In the genomic region with DNA sequence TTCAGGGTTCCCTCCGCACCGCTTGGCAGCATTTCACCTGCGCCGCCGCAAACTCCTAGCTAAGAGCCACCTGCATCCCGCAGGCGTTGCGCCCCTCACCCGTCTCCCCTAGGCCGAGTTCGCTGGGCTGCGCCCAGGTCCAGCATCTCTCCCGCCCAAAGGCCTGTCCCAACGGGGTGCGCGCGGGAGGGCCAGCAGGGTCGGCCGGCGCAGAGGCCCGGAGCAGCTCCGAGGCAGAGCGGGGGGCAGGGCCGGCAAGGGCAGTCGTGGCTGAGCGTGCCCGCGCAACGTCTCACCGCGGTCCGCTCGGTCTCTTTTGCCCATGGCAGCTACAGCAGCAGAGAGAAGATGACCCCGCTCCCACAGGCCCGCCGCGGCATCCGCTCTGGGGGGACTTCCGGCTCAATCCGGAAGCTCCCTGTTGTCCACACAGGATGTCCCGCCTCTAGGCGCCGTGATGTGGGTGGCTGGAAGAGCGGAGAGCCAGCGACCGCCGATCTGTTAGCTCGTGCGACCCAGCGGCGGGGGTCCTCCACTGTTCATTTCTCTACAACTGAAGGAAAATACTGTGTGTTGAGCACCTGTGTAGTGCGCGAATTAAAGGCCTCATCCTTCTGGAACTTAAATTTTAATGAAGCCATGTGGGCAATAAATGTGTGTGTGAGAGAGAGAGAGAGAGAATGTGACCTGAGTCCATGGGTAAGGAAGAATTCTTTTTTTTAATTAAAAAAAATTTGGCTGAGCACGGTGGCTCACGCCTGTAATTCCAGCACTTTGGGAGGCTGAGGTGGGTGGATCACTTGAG, we compare ENCODE assay signal across 8 cellular contexts. TPM values are rescaled to one million over a fixed set of nuclear protein-coding genes. Genes with fewer than 3 reads are reported as not detected.
DNase-seq lines count a peak whose midpoint lies in the region; ATAC-seq and TF ChIP-seq lines count a peak whose summit lies in the region.

A gene (minus strand): TSS at position 387 of the 805 bp plus-strand sequence. CDS start 63 bp downstream, at position 324.

- no peak for TF ChIP-seq RAD21 in Ishikawa (IDR thresholded peaks at IDR 0.05; ENCODE audit: low read depth)

- peak within 1 kb of the TSS; percentile 83 for H3K27ac ChIP-seq in fibroblast of lung (ENCODE audit: insufficient read depth, low read length)
- peak within 1 kb of the TSS; percentile 86 for H3K27ac ChIP-seq in naive thymus-derived CD4-positive, alpha-beta T cell (ENCODE audit: low read depth, low read length)

- peak within 1 kb of the TSS; percentile 88 for H2AFZ ChIP-seq in fibroblast of lung (ENCODE audit: low read length)

- no peak for TF ChIP-seq CTCF in fibroblast of lung (conservative IDR thresholded peaks at IDR 0.05 in 1 of 2, IDR thresholded peaks at IDR 0.05 in 1 of 2; ENCODE audit: low read depth in 1 of 2, low read length in 2 of 2)

- H3K4me3 ChIP-seq in fibroblast of lung (replicated peaks in 1 of 4; ENCODE audit: control extremely low read depth in 1 of 4, insufficient read depth in 1 of 4, low read depth in 3 of 4, low read length in 4 of 4) = peak within 1 kb of the TSS; percentile 74 to 98 (median 96)
- peak within 1 kb of the TSS; percentile 87 for H3K4me3 ChIP-seq in naive thymus-derived CD4-positive, alpha-beta T cell (ENCODE audit: low read length)

- no peaks in the 10 kb centered on the region for H4K20me1 ChIP-seq in fibroblast of lung (ENCODE audit: control insufficient read depth, extremely low read depth, insufficient read depth, low read length)

- peaks cover 9% of the 10 kb centered on the region for H3K79me2 ChIP-seq in fibroblast of lung (ENCODE audit: control insufficient read depth, insufficient read depth, low read length)

- intact Hi-C loops in activated T-helper 1 cell treated with anti-CD3 and anti-CD28 coated beads, Interleukin-12 subunit alpha, Interleukin-12 subunit beta, Interleukin-2, Interleukin-4 antibody, amounts not matched to agents 30 ng/mL and 10 ng/mL and 1 ng/mL, durations not matched to agents 14 hours and 24 hours and 36 hours (cut with micrococcal nuclease) = loop anchor here (1.0 to 5.0 kb wide), 5 partner anchors 67 to 734 kb away; a partner anchor contains a TSS
- intact Hi-C loops in naive thymus-derived CD4-positive, alpha-beta T cell (cut with micrococcal nuclease) = loop anchor here (1.0 to 10.0 kb wide), 10 partner anchors 91 to 798 kb away; a partner anchor contains a TSS

- H3K9me3 ChIP-seq in fibroblast of lung (ENCODE audit: control insufficient read depth, insufficient read depth, low read depth, low read length) = no peaks in the 10 kb centered on the region
- no peaks in the 10 kb centered on the region for H3K9me3 ChIP-seq in naive thymus-derived CD4-positive, alpha-beta T cell (ENCODE audit: control insufficient read depth in 2 of 3, low read length in 3 of 3)

- H3K4me1 ChIP-seq in fibroblast of lung (ENCODE audit: control insufficient read depth, extremely low read depth, insufficient read depth, low read length) = no peaks in the 10 kb centered on the region
- H3K4me1 ChIP-seq in naive thymus-derived CD4-positive, alpha-beta T cell (ENCODE audit: control insufficient read depth in 2 of 2, insufficient read depth in 2 of 2, low read length in 2 of 2) = peaks cover 8 to 12% of the 10 kb centered on the region in 2 donors

- H3K36me3 ChIP-seq in fibroblast of lung (ENCODE audit: control insufficient read depth, insufficient read depth, low read length) = peaks cover 11% of the 10 kb centered on the region
- peaks cover 0 to 42% (median 15%) of the 10 kb centered on the region in 3 experiments for H3K36me3 ChIP-seq in naive thymus-derived CD4-positive, alpha-beta T cell (ENCODE audit: control insufficient read depth in 2 of 3, insufficient read depth in 3 of 3, low read length in 3 of 3)

- H3K9me3 Mint-ChIP-seq in activated T-helper 1 cell treated with anti-CD3 and anti-CD28 coated beads, Interleukin-12 subunit alpha, Interleukin-12 subunit beta, Interleukin-2, Interleukin-4 antibody, amounts not matched to agents 30 ng/mL and 10 ng/mL and 1 ng/mL, durations not matched to agents 14 hours and 24 hours and 36 hours = no peaks in the 10 kb centered on the region
- H3K9me3 Mint-ChIP-seq in naive thymus-derived CD4-positive, alpha-beta T cell = peaks cover 0 to 1% (median 0%) of the 10 kb centered on the region in 11 donors
- no peaks in the 10 kb centered on the region for H3K9me3 Mint-ChIP-seq in stimulated activated memory B cell treated with anti-CD40 and anti-IgM and Interleukin-4, amounts not matched to agents 10 μg/mL and 1 μg/mL and 100 μg/mL, for 72 hours

- H3K9ac ChIP-seq in fibroblast of lung (ENCODE audit: insufficient read depth, low read length) = peak within 1 kb of the TSS; percentile 87

- CTCF ChIA-PET in naive thymus-derived CD4-positive, alpha-beta T cell (lab: Charles Lee) = interaction anchor here (1.4 kb wide), 1 partner anchor 94 kb away, joined by 3 read pairs; no protein-coding TSS in a partner anchor

- peak within 1 kb of the TSS; percentile 99 for H3K4me3 Mint-ChIP-seq in activated T-helper 1 cell treated with anti-CD3 and anti-CD28 coated beads, Interleukin-12 subunit alpha, Interleukin-12 subunit beta, Interleukin-2, Interleukin-4 antibody, amounts not matched to agents 30 ng/mL and 10 ng/mL and 1 ng/mL, durations not matched to agents 14 hours and 24 hours and 36 hours
- peak within 1 kb of the TSS; percentile 92 to 99 (median 98) for H3K4me3 Mint-ChIP-seq in naive thymus-derived CD4-positive, alpha-beta T cell
- H3K4me3 Mint-ChIP-seq in stimulated activated memory B cell treated with anti-CD40 and anti-IgM and Interleukin-4, amounts not matched to agents 10 μg/mL and 1 μg/mL and 100 μg/mL, for 72 hours = peak within 1 kb of the TSS; percentile 100

- peak; percentile 80 for DNase-seq in DMS79 (lab: John Stamatoyannopoulos, UW)
- DNase-seq in RPMI7951 (ENCODE audit: low read depth) = peak; percentile 86
- peak; percentile 76 for DNase-seq in activated T-helper 1 cell treated with anti-CD3 and anti-CD28 coated beads, Interleukin-12 subunit alpha, Interleukin-12 subunit beta, Interleukin-2, Interleukin-4 antibody, amounts not matched to agents 30 ng/mL and 10 ng/mL and 1 ng/mL, durations not matched to agents 14 hours and 24 hours and 36 hours (ENCODE audit: low spot score)
- DNase-seq in fibroblast of lung (ENCODE audit: low read depth in 2 of 2) = peak; percentile 81 to 82
- DNase-seq in naive thymus-derived CD4-positive, alpha-beta T cell = peak; percentile 54 to 81 (median 72)

- H3K4me1 Mint-ChIP-seq in activated T-helper 1 cell treated with anti-CD3 and anti-CD28 coated beads, Interleukin-12 subunit alpha, Interleukin-12 subunit beta, Interleukin-2, Interleukin-4 antibody, amounts not matched to agents 30 ng/mL and 10 ng/mL and 1 ng/mL, durations not matched to agents 14 hours and 24 hours and 36 hours (ENCODE audit: low read depth) = peaks cover 23% of the 10 kb centered on the region
- peaks cover 18 to 49% (median 37%) of the 10 kb centered on the region in 7 donors for H3K4me1 Mint-ChIP-seq in naive thymus-derived CD4-positive, alpha-beta T cell
- H3K4me1 Mint-ChIP-seq in stimulated activated memory B cell treated with anti-CD40 and anti-IgM and Interleukin-4, amounts not matched to agents 10 μg/mL and 1 μg/mL and 100 μg/mL, for 72 hours = peaks cover 33% of the 10 kb centered on the region

- H3K27me3 ChIP-seq in fibroblast of lung (ENCODE audit: control insufficient read depth, insufficient read depth, low read length) = no peaks in the 10 kb centered on the region
- no peaks in the 10 kb centered on the region for H3K27me3 ChIP-seq in naive thymus-derived CD4-positive, alpha-beta T cell (ENCODE audit: control insufficient read depth in 2 of 2, insufficient read depth in 2 of 2, low read length in 2 of 2)

- no peaks in the 10 kb centered on the region for H3K27me3 Mint-ChIP-seq in activated T-helper 1 cell treated with anti-CD3 and anti-CD28 coated beads, Interleukin-12 subunit alpha, Interleukin-12 subunit beta, Interleukin-2, Interleukin-4 antibody, amounts not matched to agents 30 ng/mL and 10 ng/mL and 1 ng/mL, durations not matched to agents 14 hours and 24 hours and 36 hours (ENCODE audit: insufficient read depth)
- no peaks in the 10 kb centered on the region for H3K27me3 Mint-ChIP-seq in naive thymus-derived CD4-positive, alpha-beta T cell
- H3K27me3 Mint-ChIP-seq in stimulated activated memory B cell treated with anti-CD40 and anti-IgM and Interleukin-4, amounts not matched to agents 10 μg/mL and 1 μg/mL and 100 μg/mL, for 72 hours = no peaks in the 10 kb centered on the region

- peaks cover 27% of the 10 kb centered on the region for H3K36me3 Mint-ChIP-seq in activated T-helper 1 cell treated with anti-CD3 and anti-CD28 coated beads, Interleukin-12 subunit alpha, Interleukin-12 subunit beta, Interleukin-2, Interleukin-4 antibody, amounts not matched to agents 30 ng/mL and 10 ng/mL and 1 ng/mL, durations not matched to agents 14 hours and 24 hours and 36 hours (ENCODE audit: low read depth)
- peaks cover 5 to 27% (median 12%) of the 10 kb centered on the region in 5 donors for H3K36me3 Mint-ChIP-seq in naive thymus-derived CD4-positive, alpha-beta T cell
- H3K36me3 Mint-ChIP-seq in stimulated activated memory B cell treated with anti-CD40 and anti-IgM and Interleukin-4, amounts not matched to agents 10 μg/mL and 1 μg/mL and 100 μg/mL, for 72 hours = peaks cover 27% of the 10 kb centered on the region

- TF ChIP-seq EP300 in Ishikawa (IDR thresholded peaks at IDR 0.05; ENCODE audit: borderline replicate concordance) = no peak

- H3K27ac Mint-ChIP-seq in activated T-helper 1 cell treated with anti-CD3 and anti-CD28 coated beads, Interleukin-12 subunit alpha, Interleukin-12 subunit beta, Interleukin-2, Interleukin-4 antibody, amounts not matched to agents 30 ng/mL and 10 ng/mL and 1 ng/mL, durations not matched to agents 14 hours and 24 hours and 36 hours = peak within 1 kb of the TSS; percentile 98
- peak within 1 kb of the TSS; percentile 77 to 97 (median 95) for H3K27ac Mint-ChIP-seq in naive thymus-derived CD4-positive, alpha-beta T cell
- peak within 1 kb of the TSS; percentile 99 for H3K27ac Mint-ChIP-seq in stimulated activated memory B cell treated with anti-CD40 and anti-IgM and Interleukin-4, amounts not matched to agents 10 μg/mL and 1 μg/mL and 100 μg/mL, for 72 hours

- POLR2A ChIA-PET in naive thymus-derived CD4-positive, alpha-beta T cell (lab: Charles Lee) = interaction anchor here (0.9 to 1.6 kb wide), 12 partner anchors 8 to 797 kb away, joined by 3 to 6 read pairs (median 3); a partner anchor contains a TSS

- H3K4me2 ChIP-seq in fibroblast of lung (ENCODE audit: extremely low read depth, insufficient read depth, low read length) = peak within 1 kb of the TSS; percentile 64

- peak; percentile 99 for ATAC-seq in GM21619 (IDR thresholded peaks at IDR 0.05; ENCODE audit: unreplicated experiment)
- ATAC-seq in naive thymus-derived CD4-positive, alpha-beta T cell = peak; percentile 93
- ATAC-seq in stimulated activated memory B cell treated with anti-CD40 and anti-IgM and Interleukin-4, amounts not matched to agents 10 μg/mL and 1 μg/mL and 100 μg/mL, for 72 hours = peak; percentile 97

RNA-seq across cellular contexts. Expression of the gene that starts here (rescaled TPM):
- total RNA-seq in RPMI7951 (2014; rRNA removed; shearing (Covaris generic)) = 43.1 and 45.1 TPM in 2 replicates
- 63.1 and 65.5 TPM in 2 replicates for total RNA-seq in activated T-helper 1 cell treated with anti-CD3 and anti-CD28 coated beads, Interleukin-12 subunit alpha, Interleukin-12 subunit beta, Interleukin-2, Interleukin-4 antibody, amounts not matched to agents 30 ng/mL and 10 ng/mL and 1 ng/mL, durations not matched to agents 14 hours and 24 hours and 36 hours
- 37.7 and 38.0 TPM in 2 replicates for total RNA-seq in fibroblast of lung
- polyA plus RNA-seq in fibroblast of lung = 38.2 and 47.8 TPM in 2 replicates
- polyA plus RNA-seq in fibroblast of lung (2012) = 21.9 and 28.9 TPM in 2 replicates
- polyA minus RNA-seq in fibroblast of lung (ENCODE audit: low replicate concordance) = 28.0 and 32.7 TPM in 2 replicates
- total RNA-seq in naive thymus-derived CD4-positive, alpha-beta T cell = 10 to 100 TPM; 43.4 to 71.5 (median 56.8) TPM
- 10 to 100 TPM; 15.9 to 36.5 TPM for polyA plus RNA-seq in naive thymus-derived CD4-positive, alpha-beta T cell

Comparison
In these comparisons a context has a peak if more than half of its experiments do, and no peak if none do; other contexts are left out.
1. Peak in every context shown above with its lines: DNase-seq, ATAC-seq, H3K4me3 ChIP-seq and H3K27ac ChIP-seq.